In genomic region chr4:54607521-54607920, GRCh38 we compare ENCODE assay signal across 28 cellular contexts.
"Had no signal": no experiment of that assay in that cellular context is flagged by ENCODE, and none has a peak within 500 bp of the region (broad histone marks: within the 10 kb centered on the region; RNA-seq: fewer than 3 reads in every experiment).

No MANE protein-coding gene starts in this region.

- H3K27me3 Mint-ChIP-seq: stimulated activated memory B cell treated with anti-CD40 and anti-IgM and Interleukin-4, amounts not matched to agents 10 μg/mL and 1 μg/mL and 100 μg/mL, for 72 hours; stimulated activated naive B cell treated with anti-CD40 and anti-IgM and Interleukin-4, amounts not matched to agents 10 μg/mL and 1 μg/mL and 100 μg/mL, for 72 hours; stimulated activated naive CD8-positive, alpha-beta T cell treated with anti-CD3 and anti-CD28 coated beads, Interleukin-15, amount 100 ng/mL, for 72 hours; type B pancreatic cell had no signal

- H3K27ac Mint-ChIP-seq: stimulated activated effector memory CD8-positive, alpha-beta T cell treated with anti-CD3 and anti-CD28 coated beads, Interleukin-12 subunit alpha, Interleukin-12 subunit beta, amount 100 ng/mL, for 72 hours; stimulated activated memory B cell treated with anti-CD40 and anti-IgM and Interleukin-4, amounts not matched to agents 10 μg/mL and 1 μg/mL and 100 μg/mL, for 72 hours; stimulated activated naive B cell treated with anti-CD40 and anti-IgM and Interleukin-4, amounts not matched to agents 10 μg/mL and 1 μg/mL and 100 μg/mL, for 72 hours; stimulated activated naive CD8-positive, alpha-beta T cell treated with anti-CD3 and anti-CD28 coated beads, Interleukin-15, amount 100 ng/mL, for 72 hours; stimulated activated naive CD8-positive, alpha-beta T cell treated with anti-CD3 and anti-CD28 coated beads, Interleukin-15, Interleukin-2, amounts not matched to agents 100 ng/mL and 50 ng/mL, for 24 hours; type B pancreatic cell had no signal

- H3K9me3 ChIP-seq: suprapubic skin, testis, thoracic aorta, thyroid gland, transverse colon, upper lobe of left lung, upper lobe of right lung, uterus, vagina had no signal

- H3K9me3 Mint-ChIP-seq: stimulated activated effector memory CD8-positive, alpha-beta T cell treated with anti-CD3 and anti-CD28 coated beads, Interleukin-12 subunit alpha, Interleukin-12 subunit beta, amount 100 ng/mL, for 72 hours; stimulated activated memory B cell treated with anti-CD40 and anti-IgM and Interleukin-4, amounts not matched to agents 10 μg/mL and 1 μg/mL and 100 μg/mL, for 72 hours; stimulated activated naive B cell treated with anti-CD40 and anti-IgM and Interleukin-4, amounts not matched to agents 10 μg/mL and 1 μg/mL and 100 μg/mL, for 72 hours; stimulated activated naive CD8-positive, alpha-beta T cell treated with anti-CD3 and anti-CD28 coated beads, Interleukin-15, Interleukin-2, amounts not matched to agents 100 ng/mL and 50 ng/mL, for 24 hours; type B pancreatic cell had no signal

- H3K4me1 Mint-ChIP-seq: stimulated activated effector memory CD8-positive, alpha-beta T cell treated with anti-CD3 and anti-CD28 coated beads, Interleukin-12 subunit alpha, Interleukin-12 subunit beta, amount 100 ng/mL, for 72 hours; stimulated activated memory B cell treated with anti-CD40 and anti-IgM and Interleukin-4, amounts not matched to agents 10 μg/mL and 1 μg/mL and 100 μg/mL, for 72 hours; stimulated activated naive B cell treated with anti-CD40 and anti-IgM and Interleukin-4, amounts not matched to agents 10 μg/mL and 1 μg/mL and 100 μg/mL, for 72 hours; stimulated activated naive CD8-positive, alpha-beta T cell treated with anti-CD3 and anti-CD28 coated beads, Interleukin-15, amount 100 ng/mL, for 72 hours had no signal

- H3K4me3 Mint-ChIP-seq: stimulated activated effector memory CD8-positive, alpha-beta T cell treated with anti-CD3 and anti-CD28 coated beads, Interleukin-12 subunit alpha, Interleukin-12 subunit beta, amount 100 ng/mL, for 72 hours; stimulated activated memory B cell treated with anti-CD40 and anti-IgM and Interleukin-4, amounts not matched to agents 10 μg/mL and 1 μg/mL and 100 μg/mL, for 72 hours; stimulated activated naive B cell treated with anti-CD40 and anti-IgM and Interleukin-4, amounts not matched to agents 10 μg/mL and 1 μg/mL and 100 μg/mL, for 72 hours; stimulated activated naive CD8-positive, alpha-beta T cell treated with anti-CD3 and anti-CD28 coated beads, Interleukin-15, amount 100 ng/mL, for 72 hours; stimulated activated naive CD8-positive, alpha-beta T cell treated with anti-CD3 and anti-CD28 coated beads, Interleukin-15, Interleukin-2, amounts not matched to agents 100 ng/mL and 50 ng/mL, for 24 hours; type B pancreatic cell had no signal

- H3K27me3 ChIP-seq: stomach, suprapubic skin, testis, thyroid gland, tibial artery, tibial nerve, transverse colon, upper lobe of left lung, upper lobe of right lung, uterus, vagina had no signal

- H3K36me3 ChIP-seq: stomach, suprapubic skin, thoracic aorta, thyroid gland, tibial artery, tibial nerve, transverse colon, upper lobe of left lung, upper lobe of right lung, uterus, vagina had no signal

- DNase-seq: stimulated activated CD4-positive, alpha-beta T cell treated with anti-CD3 and anti-CD28 coated beads, Interleukin-2, amount 100 ng/mL, for 48 hours; stimulated activated CD4-positive, alpha-beta T cell treated with anti-CD3 and anti-CD28 coated beads, Interleukin-4, amount 100 ng/mL, for 1 hour; stimulated activated CD4-positive, alpha-beta T cell treated with anti-CD3 and anti-CD28 coated beads, Interleukin-4, amount 100 ng/mL, for 24 hours; stimulated activated CD4-positive, alpha-beta T cell treated with anti-CD3 and anti-CD28 coated beads, Interleukin-4, amount 100 ng/mL, for 4 hours; stimulated activated CD8-positive, alpha-beta memory T cell treated with anti-CD3 and anti-CD28 coated beads, Interleukin-4, amount 100 ng/mL, for 48 hours; stimulated activated naive B cell treated with anti-CD40 and anti-IgM and Interleukin-4, amounts not matched to agents 10 μg/mL and 1 μg/mL and 100 μg/mL, for 72 hours; stimulated activated naive CD4-positive, alpha-beta T cell; stimulated activated naive CD4-positive, alpha-beta T cell treated with Interleukin-2 at 50 U/mL for 16 hours; stimulated activated naive CD8-positive, alpha-beta T cell treated with anti-CD3 and anti-CD28 coated beads, Interleukin-15, amount 100 ng/mL, for 72 hours; stimulated activated naive CD8-positive, alpha-beta T cell treated with anti-CD3 and anti-CD28 coated beads, Interleukin-15, Interleukin-2, amounts not matched to agents 100 U/mL and 50 U/mL, for 24 hours; stomach; substantia nigra; testis; thyroid gland; tibial artery; transverse colon; trophoblast cell; upper lobe of right lung; uterus had no signal

- H3K27ac ChIP-seq: stomach, suprapubic skin, testis, thoracic aorta, thyroid gland, tibial artery, tibial nerve, transverse colon, upper lobe of left lung, upper lobe of right lung, uterus, vagina had no signal

- ATAC-seq: stimulated activated effector memory CD8-positive, alpha-beta T cell treated with anti-CD3 and anti-CD28 coated beads, Interleukin-12 subunit alpha, Interleukin-12 subunit beta, amount 100 ng/mL, for 72 hours; stimulated activated memory B cell treated with anti-CD40 and anti-IgM and Interleukin-4, amounts not matched to agents 10 μg/mL and 1 μg/mL and 100 μg/mL, for 72 hours; stimulated activated naive B cell treated with anti-CD40 and anti-IgM and Interleukin-4, amounts not matched to agents 10 μg/mL and 1 μg/mL and 100 μg/mL, for 72 hours; stimulated activated naive CD8-positive, alpha-beta T cell treated with anti-CD3 and anti-CD28 coated beads, Interleukin-15, amount 100 ng/mL, for 72 hours; stimulated activated naive CD8-positive, alpha-beta T cell treated with anti-CD3 and anti-CD28 coated beads, Interleukin-15, Interleukin-2, amounts not matched to agents 100 U/mL and 50 U/mL, for 24 hours; upper lobe of right lung had no signal

- H3K36me3 Mint-ChIP-seq: stimulated activated effector memory CD8-positive, alpha-beta T cell treated with anti-CD3 and anti-CD28 coated beads, Interleukin-12 subunit alpha, Interleukin-12 subunit beta, amount 100 ng/mL, for 72 hours; stimulated activated memory B cell treated with anti-CD40 and anti-IgM and Interleukin-4, amounts not matched to agents 10 μg/mL and 1 μg/mL and 100 μg/mL, for 72 hours; stimulated activated naive B cell treated with anti-CD40 and anti-IgM and Interleukin-4, amounts not matched to agents 10 μg/mL and 1 μg/mL and 100 μg/mL, for 72 hours; type B pancreatic cell had no signal

- H3K4me1 ChIP-seq: stomach, suprapubic skin, testis, thyroid gland, tibial artery, tibial nerve, upper lobe of left lung, upper lobe of right lung, uterus, vagina had no signal

- H3K4me3 ChIP-seq: stomach, suprapubic skin, testis, thoracic aorta, thyroid gland, tibial artery, tibial nerve, transverse colon, upper lobe of left lung, upper lobe of right lung, uterus, vagina had no signal
